32 cellular contexts compared by ENCODE assay signal in the genomic region with DNA sequence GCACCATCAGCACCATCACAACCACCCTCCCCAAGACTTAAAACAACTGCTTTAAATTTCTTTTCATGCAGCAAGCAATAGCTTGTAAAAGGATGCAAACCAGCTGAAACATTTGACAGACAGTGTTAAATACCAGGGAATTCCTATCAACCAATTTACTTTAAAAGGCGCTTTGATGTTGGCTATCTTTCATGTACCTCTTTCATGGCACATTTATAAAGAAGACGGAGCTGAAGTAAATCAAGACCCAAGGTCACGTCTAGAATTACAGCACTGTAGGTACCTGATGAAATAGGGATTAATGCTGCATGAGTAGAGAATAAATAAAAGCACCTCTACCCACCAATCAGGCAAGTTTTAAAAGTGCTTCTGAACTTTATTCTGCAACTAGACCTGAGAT.
"Had no signal": no experiment of that assay in that cellular context is flagged by ENCODE, and none has a peak within 500 bp of the region (broad histone marks: within the 10 kb centered on the region; RNA-seq: fewer than 3 reads in every experiment).

No MANE protein-coding gene starts in this region.

- H3K27me3 ChIP-seq: brain microvascular endothelial cell, dorsolateral prefrontal cortex had no signal

- FAIRE-seq: astrocyte, bronchial epithelial cell, frontal cortex had no signal

- H3K27me3 Mint-ChIP-seq: activated CD4-positive, alpha-beta memory T cell treated with anti-CD3 and anti-CD28 coated beads, Interleukin-2, amount 10 ng/mL, durations not matched to agents 7 days and 5 days; activated CD4-positive, alpha-beta T cell treated with anti-CD3 and anti-CD28 coated beads, Interleukin-2, amount 10 ng/mL, durations not matched to agents 7 days and 5 days; activated naive CD4-positive, alpha-beta T cell treated with anti-CD3 and anti-CD28 coated beads, Interleukin-2, amount 50 U/mL, for 24 hours; activated T-cell treated with anti-CD3 and anti-CD28 coated beads, Interleukin-2, amount 50 U/mL, for 24 hours; central memory CD8-positive, alpha-beta T cell; dendritic cell treated with granulocyte-macrophage colony-stimulating factor and Interleukin-4, amounts not matched to agents 40 ng/mL and 50 ng/mL, for 4 days; T-helper 17 cell had no signal

- H3K36me3 ChIP-seq: brain microvascular endothelial cell had no signal

- ATAC-seq: activated T-cell treated with anti-CD3 and anti-CD28 coated beads, Interleukin-2, amount 50 U/mL, for 72 hours; esophagus mucosa; T-helper 17 cell had no signal

- H3K4me1 Mint-ChIP-seq: activated CD4-positive, alpha-beta memory T cell treated with anti-CD3 and anti-CD28 coated beads, Interleukin-2, amount 10 ng/mL, durations not matched to agents 7 days and 5 days; activated CD4-positive, alpha-beta T cell treated with anti-CD3 and anti-CD28 coated beads, Interleukin-2, amount 10 ng/mL, durations not matched to agents 7 days and 5 days; activated naive CD4-positive, alpha-beta T cell treated with anti-CD3 and anti-CD28 coated beads, Interleukin-2, amount 50 U/mL, for 24 hours; central memory CD8-positive, alpha-beta T cell; T-helper 17 cell had no signal

- H3K4me3 ChIP-seq: coronary artery, dorsolateral prefrontal cortex had no signal

- H3K9me3 Mint-ChIP-seq: activated CD4-positive, alpha-beta memory T cell treated with anti-CD3 and anti-CD28 coated beads, Interleukin-2, amount 10 ng/mL, durations not matched to agents 7 days and 5 days; activated CD4-positive, alpha-beta T cell treated with anti-CD3 and anti-CD28 coated beads, Interleukin-2, amount 10 ng/mL, durations not matched to agents 7 days and 5 days; activated naive CD4-positive, alpha-beta T cell treated with anti-CD3 and anti-CD28 coated beads for 36 hours; activated naive CD4-positive, alpha-beta T cell treated with anti-CD3 and anti-CD28 coated beads, Interleukin-2, amount 50 U/mL, for 24 hours; activated T-cell treated with anti-CD3 and anti-CD28 coated beads, Interleukin-2, amount 50 U/mL, for 24 hours; activated T-cell treated with anti-CD3 and anti-CD28 coated beads, Interleukin-2, amount 50 U/mL, for 72 hours; activated T-helper 2 cell treated with anti-CD3 and anti-CD28 coated beads, Interferon-gamma antibody, Interleukin-2, Interleukin-4, amounts not matched to agents 10 μg/mL and 5 μg/mL and 100 μg/mL, durations not matched to agents 14 hours and 24 hours and 36 hours; central memory CD8-positive, alpha-beta T cell; dendritic cell treated with granulocyte-macrophage colony-stimulating factor and Interleukin-4, amounts not matched to agents 40 ng/mL and 50 ng/mL, for 4 days; endodermal cell; T-helper 2 cell treated with Interferon-gamma antibody and Interleukin-4, amounts not matched to agents 5 μg/mL and 100 μg/mL, for 36 hours had no signal

- H3K27ac ChIP-seq: brain microvascular endothelial cell, coronary artery, dorsolateral prefrontal cortex had no signal

- H3K4me3 Mint-ChIP-seq: activated CD4-positive, alpha-beta memory T cell treated with anti-CD3 and anti-CD28 coated beads, Interleukin-2, amount 10 ng/mL, durations not matched to agents 7 days and 5 days; activated CD4-positive, alpha-beta T cell treated with anti-CD3 and anti-CD28 coated beads, Interleukin-2, amount 10 ng/mL, durations not matched to agents 7 days and 5 days; activated naive CD4-positive, alpha-beta T cell treated with anti-CD3 and anti-CD28 coated beads for 36 hours; activated naive CD4-positive, alpha-beta T cell treated with anti-CD3 and anti-CD28 coated beads, Interleukin-2, amount 50 U/mL, for 24 hours; activated T-cell treated with anti-CD3 and anti-CD28 coated beads, Interleukin-2, amount 50 U/mL, for 24 hours; activated T-cell treated with anti-CD3 and anti-CD28 coated beads, Interleukin-2, amount 50 U/mL, for 72 hours; central memory CD8-positive, alpha-beta T cell; dendritic cell treated with granulocyte-macrophage colony-stimulating factor and Interleukin-4, amounts not matched to agents 40 ng/mL and 50 ng/mL, for 4 days; endodermal cell; T-helper 17 cell; T-helper 2 cell treated with Interferon-gamma antibody and Interleukin-4, amounts not matched to agents 5 μg/mL and 100 μg/mL, for 36 hours had no signal

- DNase-seq: activated CD4-positive, alpha-beta memory T cell treated with anti-CD3 and anti-CD28 coated beads, Interleukin-2, amount 10 ng/mL, durations not matched to agents 7 days and 5 days; activated CD4-positive, alpha-beta T cell treated with anti-CD3 and anti-CD28 coated beads for 1 hour; activated CD4-positive, alpha-beta T cell treated with anti-CD3 and anti-CD28 coated beads for 4 hours; activated CD4-positive, alpha-beta T cell treated with anti-CD3 and anti-CD28 coated beads, Interleukin-2, amount 10 ng/mL, durations not matched to agents 7 days and 5 days; activated CD4-positive, alpha-beta T cell treated with anti-CD3 and anti-CD28 coated beads, Interleukin-2, amount 50 U/mL, for 4 hours; activated CD8-positive, alpha-beta memory T cell treated with anti-CD3 and anti-CD28 coated beads, Interleukin-2, amount 50 U/mL, for 48 hours; activated effector memory CD4-positive, alpha-beta T cell treated with anti-CD3 and anti-CD28 coated beads, Interleukin-2, amount 50 U/mL, for 16 hours; activated naive CD4-positive, alpha-beta T cell treated with anti-CD3 and anti-CD28 coated beads for 36 hours; activated T-cell treated with anti-CD3 and anti-CD28 coated beads for 4 hours; activated T-cell treated with anti-CD3 and anti-CD28 coated beads, Interleukin-2, amount 50 U/mL, for 24 hours; activated T-cell treated with anti-CD3 and anti-CD28 coated beads, Interleukin-2, amount 50 U/mL, for 72 hours; amniotic stem cell; anterior cingulate cortex; brain microvascular endothelial cell; dorsolateral prefrontal cortex; effector memory CD4-positive, alpha-beta T cell; endodermal cell; foreskin fibroblast; head of caudate nucleus; T-helper 1 cell; T-helper 17 cell; T1000 had no signal

- H3K27ac Mint-ChIP-seq: activated CD4-positive, alpha-beta memory T cell treated with anti-CD3 and anti-CD28 coated beads, Interleukin-2, amount 10 ng/mL, durations not matched to agents 7 days and 5 days; activated CD4-positive, alpha-beta T cell treated with anti-CD3 and anti-CD28 coated beads, Interleukin-2, amount 10 ng/mL, durations not matched to agents 7 days and 5 days; activated naive CD4-positive, alpha-beta T cell treated with anti-CD3 and anti-CD28 coated beads for 36 hours; activated naive CD4-positive, alpha-beta T cell treated with anti-CD3 and anti-CD28 coated beads, Interleukin-2, amount 50 U/mL, for 24 hours; activated T-cell treated with anti-CD3 and anti-CD28 coated beads, Interleukin-2, amount 50 U/mL, for 24 hours; activated T-cell treated with anti-CD3 and anti-CD28 coated beads, Interleukin-2, amount 50 U/mL, for 72 hours; activated T-helper 2 cell treated with anti-CD3 and anti-CD28 coated beads, Interferon-gamma antibody, Interleukin-2, Interleukin-4, amounts not matched to agents 10 μg/mL and 5 μg/mL and 100 μg/mL, durations not matched to agents 14 hours and 24 hours and 36 hours; dendritic cell treated with granulocyte-macrophage colony-stimulating factor and Interleukin-4, amounts not matched to agents 40 ng/mL and 50 ng/mL, for 4 days; endodermal cell; T-helper 17 cell; T-helper 2 cell treated with Interferon-gamma antibody and Interleukin-4, amounts not matched to agents 5 μg/mL and 100 μg/mL, for 36 hours had no signal
